In the genomic region with DNA sequence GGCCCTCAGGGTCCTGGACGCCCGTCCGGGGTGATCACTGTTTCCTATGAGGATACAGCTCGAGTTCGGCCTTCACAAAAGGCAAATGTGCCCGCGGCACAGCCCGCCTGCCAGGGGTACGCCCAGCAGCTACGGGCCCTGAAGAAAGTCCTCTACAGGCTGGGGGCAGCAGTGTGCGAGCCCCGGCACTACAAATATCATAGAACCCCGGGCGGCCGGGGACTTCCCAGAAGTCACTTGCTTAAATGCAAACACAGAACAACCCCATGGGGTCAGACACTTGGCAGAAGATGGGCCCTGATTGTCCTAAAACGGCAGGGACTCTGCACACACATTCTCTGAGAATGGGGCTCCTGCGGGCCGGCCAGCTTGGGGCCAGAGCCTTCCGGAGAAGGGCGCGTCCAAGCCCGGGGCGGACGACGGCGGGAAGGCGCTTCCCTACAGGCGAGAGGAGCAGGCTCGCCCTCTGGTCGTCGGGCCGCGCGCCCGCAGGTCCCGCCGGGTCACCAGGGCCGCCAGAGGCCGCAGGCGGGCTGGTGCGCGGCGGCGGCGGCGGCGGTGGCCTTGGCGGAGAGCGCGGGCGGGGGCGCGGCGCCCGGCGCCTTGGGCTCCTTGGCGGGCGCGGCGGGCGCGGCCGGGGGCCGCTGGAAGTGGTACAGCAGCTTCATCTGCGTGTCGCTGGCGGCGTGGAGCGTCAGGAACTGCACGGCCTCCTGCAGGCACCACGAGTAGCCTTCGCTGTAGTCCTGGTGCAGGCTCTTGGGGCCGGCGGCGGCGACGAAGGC, we compare ENCODE assay signal across 9 cellular contexts. TPM values are rescaled to one million over a fixed set of nuclear protein-coding genes. Genes with fewer than 3 reads are reported as not detected.
DNase-seq lines count a peak whose midpoint lies in the region; ATAC-seq, FAIRE-seq and TF ChIP-seq lines count a peak whose summit lies in the region.
"Had no signal": no experiment of that assay in that cellular context is flagged by ENCODE, and none has a peak within 500 bp of the region (broad histone marks: within the 10 kb centered on the region; RNA-seq: fewer than 3 reads in every experiment).

No MANE protein-coding gene starts in this region.

- BruUV-seq in HepG2 (replicated peaks; lab: Mats Ljungman, UMichigan): no TSS peak

- CTCF ChIA-PET in HepG2 (lab: Yijun Ruan, JAX; ENCODE audit: low intra/inter-chr PET ratio, low total read pairs): interaction anchor here (1.9 kb wide), 1 partner anchor 19 kb away, joined by 9 read pairs; no protein-coding TSS in a partner anchor

- in situ Hi-C loops in HepG2 (cut with HindIII; ENCODE audit: extremely low pct_ligation_motif_present, low pct_unique_long_range_greater_than_20kb): no loop called here

- ATAC-seq in HepG2: peak; percentile 38
- ATAC-seq in upper lobe of left lung (ENCODE audit: low FRiP score in 2 of 2): no peak

- POLR2A ChIA-PET in HepG2 (lab: Yijun Ruan, JAX): interaction anchor here (1.1 to 1.4 kb wide), 3 partner anchors 15 to 116 kb away, joined by 3 to 4 read pairs (median 3); no protein-coding TSS in a partner anchor

- DNase-seq in stimulated activated CD4-positive, alpha-beta T cell treated with anti-CD3 and anti-CD28 coated beads, Interleukin-12 subunit alpha, Interleukin-12 subunit beta, amount 100 ng/mL, for 4 hours: peak; percentile 56
- no peak for DNase-seq in stimulated activated CD4-positive, alpha-beta T cell treated with anti-CD3 and anti-CD28 coated beads, Interleukin-2, amount 100 ng/mL, for 48 hours
- no peak for DNase-seq in HepG2 (ENCODE audit: low spot score)
- peak; percentile 46 to 91 for DNase-seq in upper lobe of left lung
- DNase-seq in NCI-H1436 treated with DMSO at 0.1 percent for 48 hours (lab: John Stamatoyannopoulos, UW): no peak
- no peak for DNase-seq in H54 (ENCODE audit: insufficient read length, low spot score)
- DNase-seq in HCEC 1CT: no peak

- 4% methylated on average over 14 of the region's 77 CpGs for WGBS in HepG2 (ENCODE audit: low lambda C conversion rate)
- 13% methylated on average over 28 of the region's 77 CpGs; no CpG with 5 or more reads in 1 of the 2 donors for WGBS in upper lobe of left lung, 2 donors

- H3K9me3 ChIP-seq in HepG2 (ENCODE audit: low read length) (no peaks in the 10 kb centered on the region), upper lobe of left lung (no peaks in the 10 kb centered on the region)

- H3K4me1 ChIP-seq in HepG2 (ENCODE audit: insufficient read depth, low read length) (peaks cover 44% of the 10 kb centered on the region), upper lobe of left lung (peaks cover 52 to 66% (median 57%) of the 10 kb centered on the region in 4 donors)

- H3K36me3 ChIP-seq in HepG2 (replicated peaks in 1 of 2; ENCODE audit: control insufficient read depth in 1 of 2, insufficient read depth in 2 of 2, low read length in 2 of 2): no peaks in the 10 kb centered on the region
- no peaks in the 10 kb centered on the region for H3K36me3 ChIP-seq in upper lobe of left lung

- TF ChIP-seq RAD21 in HepG2 (CRISPR knock-in tag; IDR thresholded peaks at IDR 0.05): no peak

- H3K27me3 ChIP-seq in HepG2 (ENCODE audit: control insufficient read depth in 1 of 2, insufficient read depth in 2 of 2, low read length in 2 of 2) (peaks cover 17 to 66% of the 10 kb centered on the region in 2 experiments), upper lobe of left lung (peaks cover 0 to 34% (median 15%) of the 10 kb centered on the region in 4 donors)

- FAIRE-seq in HepG2 (lab: Jason Lieb, UNC) (no peak), H54 (lab: Jason Lieb, UNC) (no peak)

- TF ChIP-seq EP300 in HepG2 (IDR thresholded peaks at IDR 0.05; ENCODE audit: low read depth in 2 of 2, low read length in 2 of 2): no peak
- no peak for TF ChIP-seq EP300 in HepG2 (CRISPR knock-in tag; IDR thresholded peaks at IDR 0.05; ENCODE audit: borderline replicate concordance)
- no peak for TF ChIP-seq EP300 in upper lobe of left lung (IDR thresholded peaks at IDR 0.05)

- peaks cover 18% of the 10 kb centered on the region for H4K20me1 ChIP-seq in HepG2 (ENCODE audit: insufficient read depth, low read length)

- no peak overlapping the region for H3K9ac ChIP-seq in HepG2 (ENCODE audit: insufficient read depth, low read depth, low read length)

- peak overlapping the region; percentile 55 for H3K27ac ChIP-seq in angular gyrus (ENCODE audit: low read depth, low read length)
- no peak overlapping the region for H3K27ac ChIP-seq in HepG2 (ENCODE audit: extremely low read length, insufficient read depth, low read length)
- peak overlapping the region in 3 of 4 donors; percentile 17 to 58 (median 34) for H3K27ac ChIP-seq in upper lobe of left lung

- no peak overlapping the region for H2AFZ ChIP-seq in HepG2 (ENCODE audit: low read length)

- H3K4me3 ChIP-seq in HepG2 (replicated peaks in 1 of 3; ENCODE audit: insufficient read depth in 1 of 3, low read depth in 2 of 3, low read length in 3 of 3): peak overlapping the region; percentile 37 to 65 (median 46); a peak in 5 of 6 replicates
- peak overlapping the region in 3 of 4 donors; percentile 40 to 48 (median 46) for H3K4me3 ChIP-seq in upper lobe of left lung

- no peak for TF ChIP-seq POLR2A in HepG2 (IDR thresholded peaks at IDR 0.05; ENCODE audit: insufficient read depth in 1 of 2, low read depth in 2 of 2, low read length in 2 of 2)
- TF ChIP-seq POLR2A in upper lobe of left lung (IDR thresholded peaks at IDR 0.05): no peak
- no peak for TF ChIP-seq POLR2A in H54 (IDR thresholded peaks at IDR 0.05; ENCODE audit: low read depth, low read length)

- H3K4me2 ChIP-seq in HepG2 (ENCODE audit: low read depth, low read length): peak overlapping the region; percentile 87

- H3K79me2 ChIP-seq in HepG2 (ENCODE audit: insufficient read depth, low read length): peaks cover 18% of the 10 kb centered on the region

- TF ChIP-seq CTCF in HepG2 (CRISPR knock-in tag; IDR thresholded peaks at IDR 0.05) (peak; percentile 50), upper lobe of left lung (IDR thresholded peaks at IDR 0.05) (peak in 2 of 6 experiments; percentile 33 to 39)

- intact Hi-C loops in HepG2 (cut with micrococcal nuclease; ENCODE audit: unreplicated experiment): no loop called here

RNA-seq across cellular contexts. Expression of a gene that starts 0.9 kb away (rescaled TPM):
- total RNA-seq in HepG2 (2016; rRNA removed; fragmentation: Illumina TruSeq; extraction: Trizol): not detected in 2 replicates
- total RNA-seq in HepG2 (2016; cell fraction: cytosol; rRNA removed; fragmentation: Illumina TruSeq; extraction: Trizol; ENCODE audit: low read depth): not detected in 2 replicates
- total RNA-seq in HepG2 (2016; cell fraction: insoluble cytoplasmic fraction; rRNA removed; fragmentation: Illumina TruSeq; extraction: Trizol): not detected in 2 replicates
- not detected in 2 replicates for total RNA-seq in HepG2 (2016; cell fraction: membrane; rRNA removed; fragmentation: Illumina TruSeq; extraction: Trizol)
- total RNA-seq in HepG2 (2016; cell fraction: nucleus; rRNA removed; fragmentation: Illumina TruSeq; extraction: Trizol): not detected in 2 replicates
- 0.05 TPM in 1 of 2 replicates, not detected in the other for polyA plus RNA-seq in HepG2 (2011; rRNA removed)
- polyA plus RNA-seq in HepG2 (2011; cell fraction: cytosol; rRNA removed): not detected in 2 replicates
- not detected in 2 replicates for polyA plus RNA-seq in HepG2 (2011; cell fraction: nucleus; rRNA removed)
- polyA plus RNA-seq in HepG2 (2012): not detected in 2 replicates
- not detected in 2 replicates for polyA plus RNA-seq in HepG2 (2016; cell fraction: cytosol; fragmentation: Illumina TruSeq; extraction: Trizol; ENCODE audit: low read depth)
- polyA plus RNA-seq in HepG2 (2016; cell fraction: insoluble cytoplasmic fraction; fragmentation: Illumina TruSeq; extraction: Trizol; ENCODE audit: low read depth): not detected in 2 replicates
- not detected in 2 replicates for polyA plus RNA-seq in HepG2 (2016; cell fraction: membrane; fragmentation: Illumina TruSeq; extraction: Trizol; ENCODE audit: low read depth)
- polyA plus RNA-seq in HepG2 (2016; cell fraction: nucleus; fragmentation: Illumina TruSeq; extraction: Trizol; ENCODE audit: insufficient read depth, low read depth): not detected in 2 replicates
- polyA minus RNA-seq in HepG2 (2011; rRNA and poly(A)+ RNA removed; ENCODE audit: low replicate concordance): not detected in 2 replicates
- not detected in 2 replicates for polyA minus RNA-seq in HepG2 (2011; cell fraction: cytosol; rRNA and poly(A)+ RNA removed)
- not detected in 2 replicates for polyA minus RNA-seq in HepG2 (2011; cell fraction: nucleus; rRNA and poly(A)+ RNA removed)
- total RNA-seq in upper lobe of left lung: 1 to 10 TPM in 2 of 6 donors, under 1 TPM in 2, not detected in 2; 0.31 to 1.6 (median 0.92) TPM
- total RNA-seq: mononuclear cell had no signal

RNA-seq across cellular contexts. Expression of a gene that starts 2.8 kb away (rescaled TPM):
- total RNA-seq in HepG2 (2016; rRNA removed; fragmentation: Illumina TruSeq; extraction: Trizol) (9.2 and 19.3 TPM in 2 replicates), upper lobe of left lung (100 to 1,000 TPM in 1 of 6 donors, 10 to 100 TPM in 5; 20.7 to 123 (median 36.9) TPM)
- total RNA-seq in HepG2 (2016; cell fraction: cytosol; rRNA removed; fragmentation: Illumina TruSeq; extraction: Trizol; ENCODE audit: low read depth): 15.2 and 19.7 TPM in 2 replicates
- total RNA-seq in HepG2 (2016; cell fraction: insoluble cytoplasmic fraction; rRNA removed; fragmentation: Illumina TruSeq; extraction: Trizol): 9.5 and 17.6 TPM in 2 replicates
- 5.3 and 5.7 TPM in 2 replicates for total RNA-seq in HepG2 (2016; cell fraction: membrane; rRNA removed; fragmentation: Illumina TruSeq; extraction: Trizol)
- 19.2 TPM in 2 replicates for total RNA-seq in HepG2 (2016; cell fraction: nucleus; rRNA removed; fragmentation: Illumina TruSeq; extraction: Trizol)
- polyA plus RNA-seq in HepG2 (2011; rRNA removed): 17.2 and 17.4 TPM in 2 replicates
- 7.9 and 10.5 TPM in 2 replicates for polyA plus RNA-seq in HepG2 (2011; cell fraction: cytosol; rRNA removed)
- 84.3 and 91.7 TPM in 2 replicates for polyA plus RNA-seq in HepG2 (2011; cell fraction: nucleus; rRNA removed)
- 11.1 and 12.3 TPM in 2 replicates for polyA plus RNA-seq in HepG2 (2012)
- 0.83 and 1.3 TPM in 2 replicates for polyA plus RNA-seq in HepG2 (2016; cell fraction: cytosol; fragmentation: Illumina TruSeq; extraction: Trizol; ENCODE audit: low read depth)
- 6.9 and 9.3 TPM in 2 replicates for polyA plus RNA-seq in HepG2 (2016; cell fraction: insoluble cytoplasmic fraction; fragmentation: Illumina TruSeq; extraction: Trizol; ENCODE audit: low read depth)
- 1.5 and 2.2 TPM in 2 replicates for polyA plus RNA-seq in HepG2 (2016; cell fraction: membrane; fragmentation: Illumina TruSeq; extraction: Trizol; ENCODE audit: low read depth)
- 33.9 and 43.9 TPM in 2 replicates for polyA plus RNA-seq in HepG2 (2016; cell fraction: nucleus; fragmentation: Illumina TruSeq; extraction: Trizol; ENCODE audit: insufficient read depth, low read depth)
- polyA minus RNA-seq in HepG2 (2011; rRNA and poly(A)+ RNA removed; ENCODE audit: low replicate concordance): 27.8 and 43.6 TPM in 2 replicates
- 14.8 and 18.2 TPM in 2 replicates for polyA minus RNA-seq in HepG2 (2011; cell fraction: cytosol; rRNA and poly(A)+ RNA removed)
- polyA minus RNA-seq in HepG2 (2011; cell fraction: nucleus; rRNA and poly(A)+ RNA removed): 56.7 and 65.1 TPM in 2 replicates

RNA-seq across cellular contexts. Expression of a gene that starts 27.0 kb away (rescaled TPM):
- total RNA-seq in HepG2 (2016; rRNA removed; fragmentation: Illumina TruSeq; extraction: Trizol) (6.2 and 11.9 TPM in 2 replicates), upper lobe of left lung (100 to 1,000 TPM in 4 of 6 donors, 10 to 100 TPM in 2; 61.1 to 641 (median 147) TPM)
- 7.1 and 8.0 TPM in 2 replicates for total RNA-seq in HepG2 (2016; cell fraction: cytosol; rRNA removed; fragmentation: Illumina TruSeq; extraction: Trizol; ENCODE audit: low read depth)
- total RNA-seq in HepG2 (2016; cell fraction: insoluble cytoplasmic fraction; rRNA removed; fragmentation: Illumina TruSeq; extraction: Trizol): 5.5 and 13.2 TPM in 2 replicates
- 10.5 and 12.4 TPM in 2 replicates for total RNA-seq in HepG2 (2016; cell fraction: membrane; rRNA removed; fragmentation: Illumina TruSeq; extraction: Trizol)
- total RNA-seq in HepG2 (2016; cell fraction: nucleus; rRNA removed; fragmentation: Illumina TruSeq; extraction: Trizol): 11.2 and 11.3 TPM in 2 replicates
- 49.9 and 70.7 TPM in 2 replicates for polyA plus RNA-seq in HepG2 (2011; rRNA removed)
- 24.2 and 35.1 TPM in 2 replicates for polyA plus RNA-seq in HepG2 (2011; cell fraction: cytosol; rRNA removed)
- 534 and 601 TPM in 2 replicates for polyA plus RNA-seq in HepG2 (2011; cell fraction: nucleus; rRNA removed)
- 20.3 and 22.1 TPM in 2 replicates for polyA plus RNA-seq in HepG2 (2012)
- 6.2 and 6.4 TPM in 2 replicates for polyA plus RNA-seq in HepG2 (2016; cell fraction: cytosol; fragmentation: Illumina TruSeq; extraction: Trizol; ENCODE audit: low read depth)
- 5.6 and 7.2 TPM in 2 replicates for polyA plus RNA-seq in HepG2 (2016; cell fraction: insoluble cytoplasmic fraction; fragmentation: Illumina TruSeq; extraction: Trizol; ENCODE audit: low read depth)
- polyA plus RNA-seq in HepG2 (2016; cell fraction: membrane; fragmentation: Illumina TruSeq; extraction: Trizol; ENCODE audit: low read depth): 9.0 and 10.4 TPM in 2 replicates
- 35.7 and 39.2 TPM in 2 replicates for polyA plus RNA-seq in HepG2 (2016; cell fraction: nucleus; fragmentation: Illumina TruSeq; extraction: Trizol; ENCODE audit: insufficient read depth, low read depth)
- 0.61 and 40.6 TPM in 2 replicates for polyA minus RNA-seq in HepG2 (2011; rRNA and poly(A)+ RNA removed; ENCODE audit: low replicate concordance)
- 12.6 and 13.8 TPM in 2 replicates for polyA minus RNA-seq in HepG2 (2011; cell fraction: cytosol; rRNA and poly(A)+ RNA removed)
- 32.2 and 34.3 TPM in 2 replicates for polyA minus RNA-seq in HepG2 (2011; cell fraction: nucleus; rRNA and poly(A)+ RNA removed)

RNA-seq across cellular contexts. Expression of a gene that starts 53.1 kb away (rescaled TPM):
- total RNA-seq in HepG2 (2016; rRNA removed; fragmentation: Illumina TruSeq; extraction: Trizol) (0.14 and 0.15 TPM in 2 replicates), upper lobe of left lung (1 to 10 TPM; 1.5 to 7.3 (median 3.4) TPM)
- total RNA-seq in HepG2 (2016; cell fraction: cytosol; rRNA removed; fragmentation: Illumina TruSeq; extraction: Trizol; ENCODE audit: low read depth): under 0.01 TPM in 1 of 2 replicates, not detected in the other
- 0.12 and 0.22 TPM in 2 replicates for total RNA-seq in HepG2 (2016; cell fraction: insoluble cytoplasmic fraction; rRNA removed; fragmentation: Illumina TruSeq; extraction: Trizol)
- 0.06 and 0.10 TPM in 2 replicates for total RNA-seq in HepG2 (2016; cell fraction: membrane; rRNA removed; fragmentation: Illumina TruSeq; extraction: Trizol)
- 0.19 and 0.22 TPM in 2 replicates for total RNA-seq in HepG2 (2016; cell fraction: nucleus; rRNA removed; fragmentation: Illumina TruSeq; extraction: Trizol)
- polyA plus RNA-seq in HepG2 (2011; rRNA removed): 0.67 and 1.3 TPM in 2 replicates
- polyA plus RNA-seq in HepG2 (2011; cell fraction: cytosol; rRNA removed): 0.32 and 0.78 TPM in 2 replicates
- polyA plus RNA-seq in HepG2 (2011; cell fraction: nucleus; rRNA removed): 6.0 and 6.1 TPM in 2 replicates
- 0.11 and 0.15 TPM in 2 replicates for polyA plus RNA-seq in HepG2 (2012)
- polyA plus RNA-seq in HepG2 (2016; cell fraction: cytosol; fragmentation: Illumina TruSeq; extraction: Trizol; ENCODE audit: low read depth): 0.05 TPM in 1 of 2 replicates, not detected in the other
- polyA plus RNA-seq in HepG2 (2016; cell fraction: insoluble cytoplasmic fraction; fragmentation: Illumina TruSeq; extraction: Trizol; ENCODE audit: low read depth): 0.10 and 0.20 TPM in 2 replicates
- 0.07 TPM in 1 of 2 replicates, not detected in the other for polyA plus RNA-seq in HepG2 (2016; cell fraction: membrane; fragmentation: Illumina TruSeq; extraction: Trizol; ENCODE audit: low read depth)
- 0.37 and 0.83 TPM in 2 replicates for polyA plus RNA-seq in HepG2 (2016; cell fraction: nucleus; fragmentation: Illumina TruSeq; extraction: Trizol; ENCODE audit: insufficient read depth, low read depth)
- 1.2 TPM in 1 of 2 replicates, not detected in the other for polyA minus RNA-seq in HepG2 (2011; rRNA and poly(A)+ RNA removed; ENCODE audit: low replicate concordance)
- polyA minus RNA-seq in HepG2 (2011; cell fraction: cytosol; rRNA and poly(A)+ RNA removed): 0.20 TPM in 1 of 2 replicates, not detected in the other
- 0.90 and 1.2 TPM in 2 replicates for polyA minus RNA-seq in HepG2 (2011; cell fraction: nucleus; rRNA and poly(A)+ RNA removed)

RNA-seq across cellular contexts. Expression of a gene that starts 57.4 kb away (rescaled TPM):
- total RNA-seq in HepG2 (2016; rRNA removed; fragmentation: Illumina TruSeq; extraction: Trizol) (14.1 and 16.8 TPM in 2 replicates), upper lobe of left lung (10 to 100 TPM; 10.5 to 34.2 (median 22.0) TPM)
- total RNA-seq in HepG2 (2016; cell fraction: cytosol; rRNA removed; fragmentation: Illumina TruSeq; extraction: Trizol; ENCODE audit: low read depth): 3.3 and 4.6 TPM in 2 replicates
- total RNA-seq in HepG2 (2016; cell fraction: insoluble cytoplasmic fraction; rRNA removed; fragmentation: Illumina TruSeq; extraction: Trizol): 14.4 and 15.6 TPM in 2 replicates
- 9.8 and 9.9 TPM in 2 replicates for total RNA-seq in HepG2 (2016; cell fraction: membrane; rRNA removed; fragmentation: Illumina TruSeq; extraction: Trizol)
- total RNA-seq in HepG2 (2016; cell fraction: nucleus; rRNA removed; fragmentation: Illumina TruSeq; extraction: Trizol): 8.9 and 10.7 TPM in 2 replicates
- polyA plus RNA-seq in HepG2 (2011; rRNA removed): 22.1 and 29.5 TPM in 2 replicates
- 24.7 and 29.1 TPM in 2 replicates for polyA plus RNA-seq in HepG2 (2011; cell fraction: cytosol; rRNA removed)
- 72.9 and 75.2 TPM in 2 replicates for polyA plus RNA-seq in HepG2 (2011; cell fraction: nucleus; rRNA removed)
- 22.4 and 26.9 TPM in 2 replicates for polyA plus RNA-seq in HepG2 (2012)
- polyA plus RNA-seq in HepG2 (2016; cell fraction: cytosol; fragmentation: Illumina TruSeq; extraction: Trizol; ENCODE audit: low read depth): 4.6 and 4.8 TPM in 2 replicates
- 20.7 and 24.0 TPM in 2 replicates for polyA plus RNA-seq in HepG2 (2016; cell fraction: insoluble cytoplasmic fraction; fragmentation: Illumina TruSeq; extraction: Trizol; ENCODE audit: low read depth)
- polyA plus RNA-seq in HepG2 (2016; cell fraction: membrane; fragmentation: Illumina TruSeq; extraction: Trizol; ENCODE audit: low read depth): 11.7 and 12.0 TPM in 2 replicates
- 24.3 and 25.8 TPM in 2 replicates for polyA plus RNA-seq in HepG2 (2016; cell fraction: nucleus; fragmentation: Illumina TruSeq; extraction: Trizol; ENCODE audit: insufficient read depth, low read depth)
- 3.8 and 32.9 TPM in 2 replicates for polyA minus RNA-seq in HepG2 (2011; rRNA and poly(A)+ RNA removed; ENCODE audit: low replicate concordance)
- polyA minus RNA-seq in HepG2 (2011; cell fraction: cytosol; rRNA and poly(A)+ RNA removed): 16.2 and 16.4 TPM in 2 replicates
- polyA minus RNA-seq in HepG2 (2011; cell fraction: nucleus; rRNA and poly(A)+ RNA removed): 5.8 and 7.5 TPM in 2 replicates

Comparison
In these comparisons a context has a peak if more than half of its experiments do, and no peak if none do; other contexts are left out.
1. DNase-seq: peak in stimulated activated CD4-positive, alpha-beta T cell treated with anti-CD3 and anti-CD28 coated beads, Interleukin-12 subunit alpha, Interleukin-12 subunit beta, amount 100 ng/mL, for 4 hours (single experiment) and upper lobe of left lung (2 of 2); none in stimulated activated CD4-positive, alpha-beta T cell treated with anti-CD3 and anti-CD28 coated beads, Interleukin-2, amount 100 ng/mL, for 48 hours (0 of 2), HepG2 (single experiment), NCI-H1436 treated with DMSO at 0.1 percent for 48 hours (single experiment), H54 (single experiment) and HCEC 1CT (single experiment).
2. RNA of a gene that starts 27.0 kb away (total RNA-seq): 61.1 to 641 TPM in upper lobe of left lung; 5.5 to 13.2 TPM in HepG2; every median in the first group is over 4 times any median in the second.